8 cellular contexts compared by ENCODE assay signal in genomic region chr7:21412291-21412896, GRCh38. TPM values are rescaled to one million over a fixed set of nuclear protein-coding genes. Genes with fewer than 3 reads are reported as not detected.
DNase-seq lines count a peak whose midpoint lies in the region; ATAC-seq and TF ChIP-seq lines count a peak whose summit lies in the region.

No MANE protein-coding gene starts in this region.

- no peaks in the 10 kb centered on the region for H3K9me3 ChIP-seq in lower lobe of right lung

- intact Hi-C loops in lower lobe of right lung (cut with DNase I): no loop called here

- H3K36me3 ChIP-seq in lower lobe of right lung: no peaks in the 10 kb centered on the region

- no peak overlapping the region for H3K27ac ChIP-seq in lower lobe of right lung

- H3K4me3 ChIP-seq in lower lobe of right lung: no peak overlapping the region

- TF ChIP-seq CTCF in lower lobe of right lung (IDR thresholded peaks at IDR 0.05): no peak

- no peaks in the 10 kb centered on the region for H3K27me3 ChIP-seq in lower lobe of right lung (ENCODE audit: low read depth)

- H3K4me1 ChIP-seq in lower lobe of right lung: no peaks in the 10 kb centered on the region

- ATAC-seq in GM18498 (IDR thresholded peaks at IDR 0.05; ENCODE audit: unreplicated experiment) (peak; percentile 75), GM21367 (IDR thresholded peaks at IDR 0.05; ENCODE audit: unreplicated experiment) (peak; percentile 83), HG03432 (IDR thresholded peaks at IDR 0.05; ENCODE audit: unreplicated experiment) (peak; percentile 69), lower lobe of right lung (peak; percentile 55 to 68), HG02981 (IDR thresholded peaks at IDR 0.05; ENCODE audit: unreplicated experiment) (no peak)

- DNase-seq in lower lobe of right lung (no peak), nucleus accumbens (lab: John Stamatoyannopoulos, UW) (no peak), NCI-H526 (lab: John Stamatoyannopoulos, UW) (no peak)
- no peak for DNase-seq in stimulated activated CD4-positive, alpha-beta T cell treated with anti-CD3 and anti-CD28 coated beads, Interleukin-2, amount 100 ng/mL, for 24 hours

RNA-seq across cellular contexts. Expression of gene SP4, which starts 15.5 kb away (rescaled TPM):
- 9.7 TPM for total RNA-seq in lower lobe of right lung
